Comparison of ENCODE assay signal across 1 cellular context in genomic region chr11:123741159-123741951, GRCh38.
TF ChIP-seq lines count a peak whose summit lies in the region.

TSS of gene ZNF202 (minus strand) at chr11:123741660. CDS start at chr11:123730888, 10,772 bp downstream.

TF ChIP-seq in HepG2, 621 proteins besides CTCF, POLR2A, EP300 and RAD21 (continued from another document and continues in another):
- TF ChIP-seq IKZF5 (CRISPR knock-in tag; IDR thresholded peaks at IDR 0.05) (0 out of 2 replicates have a peak, but pooled peaks have one; percentile 16), PHF5A (CRISPR knock-in tag; IDR thresholded peaks at IDR 0.05; ENCODE audit: low read depth, unreplicated experiment) (no peak), MAFK (conservative IDR thresholded peaks at IDR 0.05 in 1 of 2, IDR thresholded peaks at IDR 0.05 in 1 of 2; ENCODE audit: low read length in 2 of 2) (no peak), CREB1 (IDR thresholded peaks at IDR 0.05) (no peak), CREB1 (CRISPR knock-in tag; IDR thresholded peaks at IDR 0.05) (no peak), ZNF605 (CRISPR knock-in tag; IDR thresholded peaks at IDR 0.05) (no peak), SIN3B (IDR thresholded peaks at IDR 0.05; ENCODE audit: low read length) (peak; percentile 59; the same call in 1 of the 2 replicates), ZNF432 (CRISPR knock-in tag; IDR thresholded peaks at IDR 0.05; ENCODE audit: borderline replicate concordance) (no peak), HDAC2 (CRISPR knock-in tag; IDR thresholded peaks at IDR 0.05) (peak; percentile 67; the same call in 1 of the 2 replicates), ETV6 (CRISPR knock-in tag; conservative IDR thresholded peaks at IDR 0.05) (no peak; the same call in 1 of the 2 replicates), ZNF280D (CRISPR knock-in tag; IDR thresholded peaks at IDR 0.05) (no peak), HNRNPK (IDR thresholded peaks at IDR 0.05; ENCODE audit: low read depth, low read length, poor library complexity, severe bottlenecking) (peak; percentile 72), PHF21A (CRISPR knock-in tag; IDR thresholded peaks at IDR 0.05) (0 out of 2 replicates have a peak, but pooled peaks have one; percentile 53), ZNF629 (CRISPR knock-in tag; conservative IDR thresholded peaks at IDR 0.05) (no peak), DNMT3B (CRISPR knock-in tag; conservative IDR thresholded peaks at IDR 0.05) (no peak), FOXO1 (CRISPR knock-in tag; IDR thresholded peaks at IDR 0.05) (peak; percentile 6; the same call in 1 of the 2 replicates), RERE (CRISPR knock-in tag; IDR thresholded peaks at IDR 0.05; ENCODE audit: low read depth) (no peak), SUZ12 (IDR thresholded peaks at IDR 0.05; ENCODE audit: low read depth, low read length) (no peak), AFF4 (CRISPR knock-in tag; IDR thresholded peaks at IDR 0.05) (no peak), SOX6 (IDR thresholded peaks at IDR 0.05) (no peak), SOX6 (CRISPR knock-in tag; IDR thresholded peaks at IDR 0.05) (peak; percentile 62; the same call in 1 of the 2 replicates), PTBP1 (IDR thresholded peaks at IDR 0.05; ENCODE audit: low read depth, low read length, poor library complexity, severe bottlenecking) (peak; percentile 77), CENPT (CRISPR knock-in tag; IDR thresholded peaks at IDR 0.05; ENCODE audit: low read depth) (no peak), ZNF513 (CRISPR knock-in tag; conservative IDR thresholded peaks at IDR 0.05) (no peak), ZNF841 (CRISPR knock-in tag; IDR thresholded peaks at IDR 0.05; ENCODE audit: borderline replicate concordance) (no peak), HHEX (CRISPR knock-in tag; IDR thresholded peaks at IDR 0.05) (no peak), NR2F1 (CRISPR knock-in tag; IDR thresholded peaks at IDR 0.05) (no peak), GTF3A (CRISPR knock-in tag; conservative IDR thresholded peaks at IDR 0.05) (no peak), ZNF530 (CRISPR knock-in tag; IDR thresholded peaks at IDR 0.05; ENCODE audit: low read depth) (no peak), ZNF615 (CRISPR knock-in tag; IDR thresholded peaks at IDR 0.05; ENCODE audit: borderline replicate concordance) (no peak), PLRG1 (conservative IDR thresholded peaks at IDR 0.05) (no peak), ZBTB43 (CRISPR knock-in tag; conservative IDR thresholded peaks at IDR 0.05) (no peak), ZNF75D (CRISPR knock-in tag; IDR thresholded peaks at IDR 0.05; ENCODE audit: borderline replicate concordance) (no peak), ZNF562 (CRISPR knock-in tag; IDR thresholded peaks at IDR 0.05; ENCODE audit: borderline replicate concordance) (no peak), ZNF44 (CRISPR knock-in tag; IDR thresholded peaks at IDR 0.05) (0 out of 2 replicates have a peak, but pooled peaks have one; percentile 60)
- TF ChIP-seq, protein P1, sequence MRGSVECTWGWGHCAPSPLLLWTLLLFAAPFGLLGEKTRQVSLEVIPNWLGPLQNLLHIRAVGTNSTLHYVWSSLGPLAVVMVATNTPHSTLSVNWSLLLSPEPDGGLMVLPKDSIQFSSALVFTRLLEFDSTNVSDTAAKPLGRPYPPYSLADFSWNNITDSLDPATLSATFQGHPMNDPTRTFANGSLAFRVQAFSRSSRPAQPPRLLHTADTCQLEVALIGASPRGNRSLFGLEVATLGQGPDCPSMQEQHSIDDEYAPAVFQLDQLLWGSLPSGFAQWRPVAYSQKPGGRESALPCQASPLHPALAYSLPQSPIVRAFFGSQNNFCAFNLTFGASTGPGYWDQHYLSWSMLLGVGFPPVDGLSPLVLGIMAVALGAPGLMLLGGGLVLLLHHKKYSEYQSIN (CRISPR knock-in tag; IDR thresholded peaks at IDR 0.05; ENCODE audit: borderline replicate concordance): no peak
- TF ChIP-seq, protein P2, sequence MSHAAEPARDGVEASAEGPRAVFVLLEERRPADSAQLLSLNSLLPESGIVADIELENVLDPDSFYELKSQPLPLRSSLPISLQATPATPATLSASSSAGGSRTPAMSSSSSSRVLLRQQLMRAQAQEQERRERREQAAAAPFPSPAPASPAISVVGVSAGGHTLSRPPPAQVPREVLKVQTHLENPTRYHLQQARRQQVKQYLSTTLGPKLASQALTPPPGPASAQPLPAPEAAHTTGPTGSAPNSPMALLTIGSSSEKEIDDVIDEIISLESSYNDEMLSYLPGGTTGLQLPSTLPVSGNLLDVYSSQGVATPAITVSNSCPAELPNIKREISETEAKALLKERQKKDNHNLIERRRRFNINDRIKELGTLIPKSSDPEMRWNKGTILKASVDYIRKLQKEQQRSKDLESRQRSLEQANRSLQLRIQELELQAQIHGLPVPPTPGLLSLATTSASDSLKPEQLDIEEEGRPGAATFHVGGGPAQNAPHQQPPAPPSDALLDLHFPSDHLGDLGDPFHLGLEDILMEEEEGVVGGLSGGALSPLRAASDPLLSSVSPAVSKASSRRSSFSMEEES (CRISPR knock-in tag; IDR thresholded peaks at IDR 0.05): peak; percentile 56; the same call in 1 of the 2 replicates
- TF ChIP-seq, protein P3, sequence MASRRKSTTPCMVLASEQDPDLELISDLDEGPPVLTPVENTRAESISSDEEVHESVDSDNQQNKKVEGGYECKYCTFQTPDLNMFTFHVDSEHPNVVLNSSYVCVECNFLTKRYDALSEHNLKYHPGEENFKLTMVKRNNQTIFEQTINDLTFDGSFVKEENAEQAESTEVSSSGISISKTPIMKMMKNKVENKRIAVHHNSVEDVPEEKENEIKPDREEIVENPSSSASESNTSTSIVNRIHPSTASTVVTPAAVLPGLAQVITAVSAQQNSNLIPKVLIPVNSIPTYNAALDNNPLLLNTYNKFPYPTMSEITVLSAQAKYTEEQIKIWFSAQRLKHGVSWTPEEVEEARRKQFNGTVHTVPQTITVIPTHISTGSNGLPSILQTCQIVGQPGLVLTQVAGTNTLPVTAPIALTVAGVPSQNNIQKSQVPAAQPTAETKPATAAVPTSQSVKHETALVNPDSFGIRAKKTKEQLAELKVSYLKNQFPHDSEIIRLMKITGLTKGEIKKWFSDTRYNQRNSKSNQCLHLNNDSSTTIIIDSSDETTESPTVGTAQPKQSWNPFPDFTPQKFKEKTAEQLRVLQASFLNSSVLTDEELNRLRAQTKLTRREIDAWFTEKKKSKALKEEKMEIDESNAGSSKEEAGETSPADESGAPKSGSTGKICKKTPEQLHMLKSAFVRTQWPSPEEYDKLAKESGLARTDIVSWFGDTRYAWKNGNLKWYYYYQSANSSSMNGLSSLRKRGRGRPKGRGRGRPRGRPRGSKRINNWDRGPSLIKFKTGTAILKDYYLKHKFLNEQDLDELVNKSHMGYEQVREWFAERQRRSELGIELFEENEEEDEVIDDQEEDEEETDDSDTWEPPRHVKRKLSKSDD (CRISPR knock-in tag; IDR thresholded peaks at IDR 0.05; ENCODE audit: low read depth): no peak
